ENCODE assay signal across 9 cellular contexts in genomic region chr16:70688266-70688742, GRCh38. TPM values are rescaled to one million over a fixed set of nuclear protein-coding genes. Genes with fewer than 3 reads are reported as not detected.
DNase-seq lines count a peak whose midpoint lies in the region; ATAC-seq and TF ChIP-seq lines count a peak whose summit lies in the region.
"Had no signal": no experiment of that assay in that cellular context is flagged by ENCODE, and none has a peak within 500 bp of the region (broad histone marks: within the 10 kb centered on the region; RNA-seq: fewer than 3 reads in every experiment).

No MANE protein-coding gene starts in this region.

- H2AFZ ChIP-seq in GM23338 = no peak overlapping the region

- H3K4me2 ChIP-seq in GM23338 = peak overlapping the region; percentile 23; the same call in 1 of the 2 replicates

- no peaks in the 10 kb centered on the region for H3K9me2 ChIP-seq in GM23338 (ENCODE audit: insufficient read depth)

- H3K9me3 ChIP-seq in spleen = no peaks in the 10 kb centered on the region

- no peak; the same call in 2 of the 3 replicates for ATAC-seq in GM23338
- ATAC-seq in GM18519 (IDR thresholded peaks at IDR 0.05; ENCODE audit: low FRiP score, unreplicated experiment) = no peak
- ATAC-seq in GM21786 (IDR thresholded peaks at IDR 0.05; ENCODE audit: unreplicated experiment) = no peak

- H3K27me3 Mint-ChIP-seq in GM23338 (ENCODE audit: insufficient read depth, low read depth, poor library complexity) = peaks cover 25% of the 10 kb centered on the region
- no peaks in the 10 kb centered on the region for H3K27me3 Mint-ChIP-seq in Calu3 (ENCODE audit: unreplicated experiment)

- peaks cover 2% of the 10 kb centered on the region; the same call in 1 of the 3 replicates for H3K36me3 Mint-ChIP-seq in GM23338 (ENCODE audit: low read depth)
- peaks cover 29% of the 10 kb centered on the region for H3K36me3 Mint-ChIP-seq in Calu3 (ENCODE audit: insufficient read depth, unreplicated experiment)

- no peaks in the 10 kb centered on the region for H3K79me2 ChIP-seq in GM23338 (replicated peaks; ENCODE audit: insufficient read depth)

- H3K36me3 ChIP-seq in GM23338 (ENCODE audit: insufficient read depth) (no peaks in the 10 kb centered on the region), spleen (peaks cover 0 to 56% (median 0%) of the 10 kb centered on the region in 6 donors)

- H3K4me1 ChIP-seq in GM23338 (ENCODE audit: insufficient read depth) (peaks cover 10% of the 10 kb centered on the region; the same call in 1 of the 2 replicates), spleen (peaks cover 15 to 96% (median 73%) of the 10 kb centered on the region in 6 donors)

- peaks cover 23% of the 10 kb centered on the region; the same call in 1 of the 2 replicates for H3F3A ChIP-seq in GM23338 (replicated peaks; ENCODE audit: low read depth)

- BruUV-seq in Calu3 (replicated peaks; lab: Mats Ljungman, UMichigan) = no TSS peak

- H3K4me1 Mint-ChIP-seq in GM23338 (peaks cover 29% of the 10 kb centered on the region), Calu3 (ENCODE audit: low read depth, unreplicated experiment) (peaks cover 14% of the 10 kb centered on the region)

- H3K27ac ChIP-seq in GM23338 (ENCODE audit: low read depth) (no peak overlapping the region), spleen (peak overlapping the region; percentile 57 to 90 (median 82))

- H3K27me3 ChIP-seq in GM23338 (ENCODE audit: insufficient read depth) = peaks cover 8% of the 10 kb centered on the region
- H3K27me3 ChIP-seq in spleen (replicated peaks in 1 of 7) = peaks cover 0 to 33% (median 14%) of the 10 kb centered on the region in 7 donors

- no peak for TF ChIP-seq CTCF in GM23338 (conservative IDR thresholded peaks at IDR 0.05; ENCODE audit: low read depth in 2 of 2)
- TF ChIP-seq CTCF in spleen (IDR thresholded peaks at IDR 0.05 in 8 of 11, conservative IDR thresholded peaks at IDR 0.05 in 3 of 11) = no peak
- no peak for TF ChIP-seq CTCF in Calu3 (IDR thresholded peaks at IDR 0.05; ENCODE audit: unreplicated experiment)

- no peak for TF ChIP-seq POLR2A in spleen (IDR thresholded peaks at IDR 0.05)

- CTCF ChIA-PET in Calu3 (lab: Charles Lee) = interaction anchor here (1.2 kb wide), 1 partner anchor 9 kb away, joined by 3 read pairs; no protein-coding TSS in a partner anchor

- peak; percentile 60 for DNase-seq in GM23338 (ENCODE audit: low spot score)
- peak; percentile 86 for DNase-seq in cerebellar cortex (ENCODE audit: low spot score)
- DNase-seq in inferior parietal cortex (ENCODE audit: extremely low spot score) = peak; percentile 81
- DNase-seq in spleen = peak; percentile 73
- DNase-seq in Calu3 = no peak
- DNase-seq in foreskin melanocyte = no peak
- DNase-seq: NCI-H1930 had no signal

- H3K27ac Mint-ChIP-seq in GM23338 (peak overlapping the region; percentile 27; the same call in 1 of the 2 replicates), Calu3 (ENCODE audit: unreplicated experiment) (no peak overlapping the region)

- H3K4me3 ChIP-seq in GM23338 (no peak overlapping the region), spleen (no peak overlapping the region)

- H3K4me3 Mint-ChIP-seq in GM23338 (peak overlapping the region; percentile 26; the same call in 1 of the 3 replicates), Calu3 (ENCODE audit: low read depth, unreplicated experiment) (no peak overlapping the region)

- H3K9me3 Mint-ChIP-seq in GM23338 (no peaks in the 10 kb centered on the region; the same call in 2 of the 3 replicates), Calu3 (ENCODE audit: low read depth, unreplicated experiment) (no peaks in the 10 kb centered on the region)

- H4K20me1 ChIP-seq in GM23338 (replicated peaks; ENCODE audit: insufficient read depth) = peaks cover 4% of the 10 kb centered on the region

- intact Hi-C loops in spleen (cut with DNase I; ENCODE audit: low total_unique reads) = no loop called here
- intact Hi-C loops in Calu3 (cut with micrococcal nuclease; ENCODE audit: unreplicated experiment) = loop anchor here (10.0 kb wide), 2 partner anchors 56 to 86 kb away; no protein-coding TSS in a partner anchor

- 42 to 66% (median 46%) methylated on average over 5 to 8 of the region's 8 CpGs for WGBS in spleen, 5 donors

TF ChIP-seq in GM23338, 12 proteins besides CTCF, POLR2A, EP300 and RAD21 (continues in another document):
- TF ChIP-seq EZH2 (IDR thresholded peaks at IDR 0.05; ENCODE audit: low read depth, unreplicated experiment) (no peak), EZH2phosphoT487 (IDR thresholded peaks at IDR 0.05; ENCODE audit: unreplicated experiment) (no peak), ZNF331 (CRISPR knock-in tag; IDR thresholded peaks at IDR 0.05; ENCODE audit: low read depth) (no peak), ZNF462 (CRISPR knock-in tag; IDR thresholded peaks at IDR 0.05) (no peak), CREB1 (CRISPR knock-in tag; IDR thresholded peaks at IDR 0.05; ENCODE audit: low read depth) (no peak), STAT1 (IDR thresholded peaks at IDR 0.05; ENCODE audit: unreplicated experiment) (no peak), NANOG (IDR thresholded peaks at IDR 0.05; ENCODE audit: borderline replicate concordance) (no peak), POLR2AphosphoS5 (IDR thresholded peaks at IDR 0.05; ENCODE audit: low read depth) (no peak)

RNA-seq across cellular contexts. Expression of gene MTSS2, which starts 2.5 kb away (rescaled TPM):
- total RNA-seq in GM23338 (2014; rRNA removed; shearing (Covaris generic)) = 16.5 and 19.6 TPM in 2 replicates
- polyA plus RNA-seq in GM23338 (2016; fragmentation: Nextera tagmentation; extraction: Ambion mirVana) (1.6 and 1.9 TPM in 2 replicates), spleen (10 to 100 TPM in 2 of 3 donors, 1 to 10 TPM in 1; 9.0 to 66.7 (median 12.2) TPM)
- total RNA-seq in spleen (100 to 1,000 TPM in 3 of 7 donors, 10 to 100 TPM in 4; 40.6 to 116 (median 94.6) TPM), Calu3 (2022) (27.1 and 28.3 TPM in 2 replicates)

RNA-seq across cellular contexts. Expression of gene IL34, which starts 41.9 kb away (rescaled TPM):
- 4.6 and 6.6 TPM in 2 replicates for total RNA-seq in GM23338 (2014; rRNA removed; shearing (Covaris generic))
- 3.1 and 4.3 TPM in 2 replicates for polyA plus RNA-seq in GM23338 (2016; fragmentation: Nextera tagmentation; extraction: Ambion mirVana)
- total RNA-seq in spleen = 100 to 1,000 TPM in 5 of 7 donors, 10 to 100 TPM in 2; 48.2 to 258 (median 197) TPM
- 10 to 100 TPM; 20.3 to 82.3 (median 21.3) TPM for polyA plus RNA-seq in spleen
- 0.35 and 0.39 TPM in 2 replicates for total RNA-seq in Calu3 (2022)

Comparison
In these comparisons a context has a peak if more than half of its experiments do, and no peak if none do; other contexts are left out.
1. DNase-seq: peak in GM23338 (single experiment), cerebellar cortex (single experiment), inferior parietal cortex (single experiment) and spleen (single experiment); none in Calu3 (single experiment) and foreskin melanocyte (single experiment).